17 cellular contexts compared by ENCODE assay signal in genomic region chr5:1400211-1400855, GRCh38. TPM values are rescaled to one million over a fixed set of nuclear protein-coding genes. Genes with fewer than 3 reads are reported as not detected.
DNase-seq lines count a peak whose midpoint lies in the region.
"Had no signal": no experiment of that assay in that cellular context is flagged by ENCODE, and none has a peak within 500 bp of the region (broad histone marks: within the 10 kb centered on the region; RNA-seq: fewer than 3 reads in every experiment).

No MANE protein-coding gene starts in this region.

- no peak overlapping the region for H3K14ac ChIP-seq in neuronal stem cell (ENCODE audit: low read length)

- WGBS in neuronal stem cell (ENCODE audit: extremely low coverage in 2 of 2, insufficient read length in 2 of 2, insufficient replicate concordance in 1 of 2), 2 donors, result no CpG with 5 or more reads among the region's 17 CpGs

- H2AK5ac ChIP-seq in neuronal stem cell (ENCODE audit: low read depth, low read length), result no peak overlapping the region

- peaks cover 0 to 32% (median 30%) of the 10 kb centered on the region in 10 experiments; a peak in 16 of 20 replicates for H3K4me1 ChIP-seq in BLaER1 treated with 17β-estradiol and CSF1 and Interleukin-3, amounts not matched to agents 10 nM and 100 nM
- H3K4me1 ChIP-seq in neuronal stem cell (ENCODE audit: control insufficient read depth in 2 of 2, insufficient read depth in 1 of 2, low read depth in 1 of 2, low read length in 2 of 2), result no peaks in the 10 kb centered on the region

- peak overlapping the region; percentile 87 for H2BK120ac ChIP-seq in neuronal stem cell (ENCODE audit: low read depth, low read length)

- H3K23ac ChIP-seq in neuronal stem cell (ENCODE audit: low read depth, low read length, poor library complexity), result no peak overlapping the region

- H2BK12ac ChIP-seq in neuronal stem cell (ENCODE audit: low read length), result no peak overlapping the region

- peak; percentile 32 for DNase-seq in NCI-H748 (lab: John Stamatoyannopoulos, UW; ENCODE audit: unreplicated experiment)
- DNase-seq in NCI-H748 treated with DMSO at 0.1 percent for 48 hours (lab: John Stamatoyannopoulos, UW), result no peak
- peak; percentile 70 for DNase-seq in NCI-H345 (lab: John Stamatoyannopoulos, UW)
- no peak for DNase-seq in neuronal stem cell (ENCODE audit: low spot score)
- no peak for DNase-seq in ureter (ENCODE audit: low spot score)
- no peak for DNase-seq in DMS53 treated with DMSO at 0.1 percent for 48 hours (lab: John Stamatoyannopoulos, UW; ENCODE audit: unreplicated experiment)
- DNase-seq: DND-41, H7, HFFc6, Kasumi-1, NCI-H1048, NCI-H1694, NCI-H2081 had no signal

- peak overlapping the region; percentile 7 for H2BK15ac ChIP-seq in neuronal stem cell (ENCODE audit: low read length)

- no peak overlapping the region for H4K91ac ChIP-seq in neuronal stem cell (ENCODE audit: low read depth, low read length, poor library complexity)

- H2BK5ac ChIP-seq in neuronal stem cell (ENCODE audit: low read length), result peak overlapping the region; percentile 82

- no peak overlapping the region for H3K4ac ChIP-seq in neuronal stem cell (ENCODE audit: low read length)

- no peak overlapping the region for H3K27ac ChIP-seq in BLaER1 treated with 17β-estradiol and CSF1 and Interleukin-3, amounts not matched to agents 10 nM and 100 nM
- H3K27ac ChIP-seq in neuronal stem cell (replicated peaks; ENCODE audit: low read length), result no peak overlapping the region

- no peak overlapping the region for H3K4me3 ChIP-seq in BLaER1 treated with 17β-estradiol and CSF1 and Interleukin-3, amounts not matched to agents 10 nM and 100 nM
- no peak overlapping the region for H3K4me3 ChIP-seq in neuronal stem cell (ENCODE audit: low read length in 2 of 2)
- H3K4me3 ChIP-seq: GM12878 had no signal

- peaks cover 0 to 7% (median 0%) of the 10 kb centered on the region in 11 experiments; a peak in 3 of 22 replicates for H3K9me3 ChIP-seq in BLaER1 treated with 17β-estradiol and CSF1 and Interleukin-3, amounts not matched to agents 10 nM and 100 nM (replicated peaks in 1 of 11)
- peaks cover 0 to 7% of the 10 kb centered on the region in 2 donors for H3K9me3 ChIP-seq in neuronal stem cell (replicated peaks in 1 of 2; ENCODE audit: control insufficient read depth in 2 of 2, insufficient read depth in 1 of 2, low read depth in 1 of 2, low read length in 2 of 2)

- no peak overlapping the region for H4K8ac ChIP-seq in neuronal stem cell (ENCODE audit: low read depth, low read length)

- H3K36me3 ChIP-seq in BLaER1 treated with 17β-estradiol and CSF1 and Interleukin-3, amounts not matched to agents 10 nM and 100 nM, result no peaks in the 10 kb centered on the region
- no peaks in the 10 kb centered on the region for H3K36me3 ChIP-seq in neuronal stem cell (replicated peaks in 1 of 2; ENCODE audit: control insufficient read depth in 2 of 2, insufficient read depth in 2 of 2, low read length in 2 of 2)

- peaks cover 0 to 30% (median 0%) of the 10 kb centered on the region in 11 experiments; a peak in 6 of 22 replicates for H4K20me1 ChIP-seq in BLaER1 treated with 17β-estradiol and CSF1 and Interleukin-3, amounts not matched to agents 10 nM and 100 nM

- peaks cover 0 to 8% (median 0%) of the 10 kb centered on the region in 11 experiments; a peak in 1 of 22 replicates for H3K27me3 ChIP-seq in BLaER1 treated with 17β-estradiol and CSF1 and Interleukin-3, amounts not matched to agents 10 nM and 100 nM
- peaks cover 0 to 48% (median 0%) of the 10 kb centered on the region in 3 experiments for H3K27me3 ChIP-seq in neuronal stem cell (ENCODE audit: control insufficient read depth in 3 of 3, insufficient read depth in 3 of 3, low read depth in 1 of 3, low read length in 3 of 3)

- peak overlapping the region in 3 of 11 experiments; percentile 18 to 37 (median 28); a peak in 2 of 22 replicates for H3K9ac ChIP-seq in BLaER1 treated with 17β-estradiol and CSF1 and Interleukin-3, amounts not matched to agents 10 nM and 100 nM
- H3K9ac ChIP-seq in neuronal stem cell (ENCODE audit: low read depth, low read length, poor library complexity), result peak overlapping the region; percentile 21

- peak overlapping the region in 9 of 11 experiments; percentile 37 to 94 (median 82); a peak in 18 of 22 replicates for H3K4me2 ChIP-seq in BLaER1 treated with 17β-estradiol and CSF1 and Interleukin-3, amounts not matched to agents 10 nM and 100 nM
- no peak overlapping the region for H3K4me2 ChIP-seq in neuronal stem cell (ENCODE audit: insufficient read depth, low read length, poor library complexity, severe bottlenecking)

- H3K79me1 ChIP-seq in neuronal stem cell (ENCODE audit: low read depth, low read length), result peaks cover 2% of the 10 kb centered on the region

- peak overlapping the region; percentile 64 for H3K18ac ChIP-seq in neuronal stem cell (ENCODE audit: low read length)

- H2AFZ ChIP-seq in neuronal stem cell (ENCODE audit: low read length), result no peak overlapping the region

RNA-seq across cellular contexts. Expression of gene SLC6A3, which starts 44.9 kb away (rescaled TPM):
- 0.26 TPM for polyA plus RNA-seq in neuronal stem cell (2013, experiment 1 of 2)
- polyA plus RNA-seq in neuronal stem cell (2013, experiment 2 of 2), result 0.15 TPM
- 0.57 TPM for total RNA-seq in ureter
- total RNA-seq: GM12878, HFFc6, MCF 10A, NCI-H460 had no signal

RNA-seq across cellular contexts. Expression of gene CLPTM1L, which starts 55.4 kb away (rescaled TPM):
- polyA plus RNA-seq in neuronal stem cell (2013, experiment 1 of 2), result 49.2 TPM
- 50.1 TPM for polyA plus RNA-seq in neuronal stem cell (2013, experiment 2 of 2)
- total RNA-seq in ureter, result 73.4 TPM

Comparison
In these comparisons a context has a peak if more than half of its experiments do, and no peak if none do; other contexts are left out.
1. DNase-seq: peak in NCI-H748 (single experiment) and NCI-H345 (single experiment); none in NCI-H748 treated with DMSO at 0.1 percent for 48 hours (single experiment), neuronal stem cell (single experiment), ureter (single experiment) and DMS53 treated with DMSO at 0.1 percent for 48 hours (single experiment).